Comparison of ENCODE assay signal across 21 cellular contexts in genomic region chr2:241094924-241095420, GRCh38. TPM values are rescaled to one million over a fixed set of nuclear protein-coding genes. Genes with fewer than 3 reads are reported as not detected.
DNase-seq lines count a peak whose midpoint lies in the region; ATAC-seq, FAIRE-seq and TF ChIP-seq lines count a peak whose summit lies in the region.
"Had no signal": no experiment of that assay in that cellular context is flagged by ENCODE, and none has a peak within 500 bp of the region (broad histone marks: within the 10 kb centered on the region; RNA-seq: fewer than 3 reads in every experiment).

No MANE protein-coding gene starts in this region.

- CTCF ChIA-PET in H1 (lab: Charles Lee; ENCODE audit: partially characterized antibody) = interaction anchor here (0.7 to 0.9 kb wide), 2 partner anchors 17 to 137 kb away, joined by 3 read pairs; no protein-coding TSS in a partner anchor
- CTCF ChIA-PET in RWPE1 (lab: Yijun Ruan, JAX) = interaction anchor here (0.7 kb wide), 1 partner anchor 17 kb away, joined by 4 read pairs; no protein-coding TSS in a partner anchor

- H3K27ac ChIP-seq in H1 (ENCODE audit: low read depth, low read length) (no peak overlapping the region; the same call in 1 of the 2 replicates), thyroid gland (peak overlapping the region; percentile 90 to 94 (median 92)), RWPE1 (no peak overlapping the region)
- H3K27ac ChIP-seq: coronary artery, hepatocyte, HL-60 had no signal

- H3K9ac ChIP-seq in Loucy (ENCODE audit: low read depth, low read length, poor library complexity, severe bottlenecking) = no peak overlapping the region
- no peak overlapping the region for H3K9ac ChIP-seq in H1 (replicated peaks in 1 of 4; ENCODE audit: extremely low read depth in 1 of 4, low read depth in 3 of 4, low read length in 3 of 4)

- ATAC-seq in activated naive CD4-positive, alpha-beta T cell treated with anti-CD3 and anti-CD28 coated beads, Interleukin-2, amount 50 U/mL, for 72 hours = no peak
- ATAC-seq in natural killer cell treated with Interleukin-12 subunit alpha and Interleukin-12 subunit beta and Interleukin-15 and Interleukin-18, amount 100 ng/mL, for 72 hours = no peak

- no peak overlapping the region for H2AFZ ChIP-seq in Loucy (ENCODE audit: low read length)
- no peak overlapping the region for H2AFZ ChIP-seq in H1 (ENCODE audit: low read length)
- H2AFZ ChIP-seq: hepatocyte had no signal

- H3K4me3 ChIP-seq in Loucy (ENCODE audit: low read length, poor library complexity, severe bottlenecking) (no peak overlapping the region), H1 (ENCODE audit: extremely low read depth in 1 of 4, insufficient read depth in 2 of 4, low read depth in 3 of 4, low read length in 4 of 4) (no peak overlapping the region), thyroid gland (replicated peaks in 1 of 3) (no peak overlapping the region)
- H3K4me3 ChIP-seq: coronary artery, hepatocyte had no signal

- H2BK15ac ChIP-seq in H1 (ENCODE audit: low read length) = no peak overlapping the region

- no peak overlapping the region for H2BK20ac ChIP-seq in H1 (ENCODE audit: low read length)

- no peak overlapping the region for H3K14ac ChIP-seq in H1 (ENCODE audit: insufficient read length)

- H2BK120ac ChIP-seq in H1 (replicated peaks; ENCODE audit: low read depth, low read length) = no peak overlapping the region

- H3K9me2 ChIP-seq in Loucy (replicated peaks; ENCODE audit: low read depth, low read length) = no peaks in the 10 kb centered on the region

- H3K4me2 ChIP-seq in Loucy (ENCODE audit: low read depth, low read length, poor library complexity, severe bottlenecking) = peak overlapping the region; percentile 62
- 0 out of 4 replicates have a peak overlapping the region, but pooled peaks have one; percentile 2 to 18 for H3K4me2 ChIP-seq in H1 (ENCODE audit: insufficient read depth in 1 of 2, low read depth in 2 of 2, low read length in 2 of 2)
- H3K4me2 ChIP-seq: hepatocyte had no signal

- no peak overlapping the region for H3K4me3 Mint-ChIP-seq in natural killer cell treated with Interleukin-12 subunit alpha and Interleukin-12 subunit beta and Interleukin-15 and Interleukin-18, amount 100 ng/mL, for 72 hours
- H3K4me3 Mint-ChIP-seq: mesothelial cell of epicardium had no signal

- H3K36me3 ChIP-seq in Loucy (ENCODE audit: insufficient read depth, low read length) = peaks cover 20% of the 10 kb centered on the region; the same call in 1 of the 2 replicates
- H3K36me3 ChIP-seq in H1 (ENCODE audit: control insufficient read depth in 2 of 4, insufficient read depth in 4 of 4, low read length in 3 of 4) = peaks cover 15 to 39% (median 32%) of the 10 kb centered on the region in 4 experiments
- peaks cover 11 to 20% of the 10 kb centered on the region in 2 donors for H3K36me3 ChIP-seq in thyroid gland

- 87% methylated on average over 4 of the region's 6 CpGs; no CpG with 5 or more reads in 1 of the 2 experiments for WGBS in H1 (ENCODE audit: extremely low coverage in 1 of 2, insufficient coverage in 1 of 2, insufficient read length in 1 of 2, insufficient replicate concordance in 2 of 2, low coverage in 1 of 2, low lambda C conversion rate in 2 of 2, missing lambda C conversion rate in 1 of 2), 2 experiments
- WGBS in thyroid gland, 2 donors = 80 to 83% methylated on average over 6 of the region's 6 CpGs

- no peak for FAIRE-seq in H1 (lab: Jason Lieb, UNC)

- H3K18ac ChIP-seq in H1 (ENCODE audit: extremely low read depth, low read length) = 0 out of 2 replicates have a peak overlapping the region, but pooled peaks have one; percentile 16

- no peak overlapping the region for H3K4ac ChIP-seq in H1 (replicated peaks; ENCODE audit: insufficient read length, low read depth, low read length)

- peaks cover 2% of the 10 kb centered on the region; the same call in 1 of the 2 replicates for H3K79me1 ChIP-seq in H1 (ENCODE audit: low read depth, low read length)

- H3K9me3 ChIP-seq in Loucy (ENCODE audit: insufficient read depth, low read depth, low read length) (no peaks in the 10 kb centered on the region), H1 (ENCODE audit: insufficient read depth in 2 of 2, low read depth in 1 of 2, low read length in 1 of 2) (no peaks in the 10 kb centered on the region), thyroid gland (no peaks in the 10 kb centered on the region)

- no peak overlapping the region for H4K5ac ChIP-seq in H1 (ENCODE audit: insufficient read length, low read depth, low read length)

- intact Hi-C loops in thyroid gland (cut with DNase I) = no loop called here

- TF ChIP-seq CTCF in Loucy (conservative IDR thresholded peaks at IDR 0.05; ENCODE audit: low read length) (no peak), H1 (IDR thresholded peaks at IDR 0.05; ENCODE audit: control extremely low read depth in 1 of 3, insufficient read depth in 1 of 3, low read depth in 1 of 3, low read length in 3 of 3) (no peak), thyroid gland (IDR thresholded peaks at IDR 0.05) (no peak), RWPE1 (conservative IDR thresholded peaks at IDR 0.05; ENCODE audit: low read depth) (no peak)

- H3K79me2 ChIP-seq in Loucy (ENCODE audit: insufficient read depth, low read length) = peaks cover 18% of the 10 kb centered on the region
- H3K79me2 ChIP-seq in H1 (ENCODE audit: control insufficient read depth in 1 of 2, insufficient read depth in 2 of 2, low read length in 2 of 2) = peaks cover 0 to 21% of the 10 kb centered on the region in 2 experiments; a peak in 2 of 4 replicates

- TF ChIP-seq POLR2A in H1 (IDR thresholded peaks at IDR 0.05; ENCODE audit: control extremely low read depth in 1 of 2, low read depth in 2 of 2, low read length in 2 of 2) = no peak
- TF ChIP-seq POLR2A in thyroid gland (IDR thresholded peaks at IDR 0.05) = no peak

- H3K9me3 Mint-ChIP-seq in activated naive CD4-positive, alpha-beta T cell treated with anti-CD3 and anti-CD28 coated beads, Interleukin-2, amount 50 U/mL, for 72 hours = peaks cover 5 to 6% of the 10 kb centered on the region in 2 donors
- no peaks in the 10 kb centered on the region for H3K9me3 Mint-ChIP-seq in natural killer cell treated with Interleukin-12 subunit alpha and Interleukin-12 subunit beta and Interleukin-15 and Interleukin-18, amount 100 ng/mL, for 72 hours
- H3K9me3 Mint-ChIP-seq: mesothelial cell of epicardium had no signal

- H3K23me2 ChIP-seq in H1 (ENCODE audit: low read depth, low read length) = no peaks in the 10 kb centered on the region

- H2BK5ac ChIP-seq in H1 (ENCODE audit: low read depth, low read length) = no peak overlapping the region

- no peak overlapping the region for H3K23ac ChIP-seq in H1 (ENCODE audit: insufficient read length)

- no peak overlapping the region for H2AK5ac ChIP-seq in H1 (ENCODE audit: low read depth, low read length)

- H4K91ac ChIP-seq in H1 (replicated peaks; ENCODE audit: insufficient read length, low read length) = no peak overlapping the region

- no peak overlapping the region for H3K56ac ChIP-seq in H1 (replicated peaks; ENCODE audit: insufficient read length, low read depth, low read length)

- POLR2A ChIA-PET in H1 (lab: Charles Lee; ENCODE audit: partially characterized antibody) = interaction anchor here (0.7 to 1.4 kb wide), 2 partner anchors 16 to 59 kb away, joined by 3 to 5 read pairs; no protein-coding TSS in a partner anchor
- POLR2A ChIA-PET in RWPE1 (lab: Yijun Ruan, JAX; ENCODE audit: low non-redundant PET) = no interaction called here

- H3K27me3 Mint-ChIP-seq in natural killer cell treated with Interleukin-12 subunit alpha and Interleukin-12 subunit beta and Interleukin-15 and Interleukin-18, amount 100 ng/mL, for 72 hours = no peaks in the 10 kb centered on the region

- no peaks in the 10 kb centered on the region for H3F3A ChIP-seq in Loucy (ENCODE audit: low read depth)

- TF ChIP-seq RAD21 in H1 (IDR thresholded peaks at IDR 0.05 in 1 of 2, conservative IDR thresholded peaks at IDR 0.05 in 1 of 2; ENCODE audit: low read depth in 2 of 2, low read length in 2 of 2) = no peak

- H2BK12ac ChIP-seq in H1 (ENCODE audit: low read depth, low read length) = no peak overlapping the region

- no peak for TF ChIP-seq EP300 in H1 (IDR thresholded peaks at IDR 0.05; ENCODE audit: borderline replicate concordance in 1 of 2, low read depth in 2 of 2, low read length in 2 of 2)

- H3K27me3 ChIP-seq in Loucy (ENCODE audit: insufficient read depth, low read length, poor library complexity, severe bottlenecking) (no peaks in the 10 kb centered on the region), H1 (replicated peaks in 1 of 4; ENCODE audit: control insufficient read depth in 3 of 4, extremely low read depth in 1 of 4, insufficient read depth in 3 of 4, low read length in 3 of 4) (no peaks in the 10 kb centered on the region), thyroid gland (no peaks in the 10 kb centered on the region)
- H3K27me3 ChIP-seq: hepatocyte had no signal

- no peak overlapping the region for H4K8ac ChIP-seq in H1 (ENCODE audit: extremely low read depth, insufficient read depth, low read length)

- peaks cover 20 to 33% of the 10 kb centered on the region in 2 donors for H3K4me1 Mint-ChIP-seq in natural killer cell treated with Interleukin-12 subunit alpha and Interleukin-12 subunit beta and Interleukin-15 and Interleukin-18, amount 100 ng/mL, for 72 hours (ENCODE audit: low read depth in 2 of 2)
- H3K4me1 Mint-ChIP-seq: mesothelial cell of epicardium had no signal

- H4K20me1 ChIP-seq in Loucy (ENCODE audit: insufficient read depth, low read length, poor library complexity, severe bottlenecking) = peaks cover 8% of the 10 kb centered on the region
- peaks cover 0 to 8% of the 10 kb centered on the region in 2 experiments for H4K20me1 ChIP-seq in H1 (replicated peaks in 1 of 2; ENCODE audit: control insufficient read depth in 1 of 2, insufficient read depth in 2 of 2, low read length in 2 of 2)

- H3K4me1 ChIP-seq in Loucy (ENCODE audit: insufficient read depth, low read length, poor library complexity, severe bottlenecking) = peaks cover 9% of the 10 kb centered on the region
- H3K4me1 ChIP-seq in H1 (replicated peaks in 1 of 4; ENCODE audit: control insufficient read depth in 3 of 4, insufficient read depth in 4 of 4, low read length in 3 of 4) = peaks cover 0 to 12% (median 6%) of the 10 kb centered on the region in 4 experiments; a peak in 5 of 7 replicates
- H3K4me1 ChIP-seq in thyroid gland = peaks cover 41 to 65% of the 10 kb centered on the region in 2 donors

- DNase-seq in activated naive CD4-positive, alpha-beta T cell treated with anti-CD3 and anti-CD28 coated beads, Interleukin-2, amount 50 U/mL, for 72 hours (ENCODE audit: low spot score in 2 of 2) = no peak
- DNase-seq in activated naive CD4-positive, alpha-beta T cell (lab: John Stamatoyannopoulos, UW) = no peak
- DNase-seq in H1 (ENCODE audit: low read depth in 1 of 2, low spot score in 2 of 2) (no peak), thyroid gland (no peak), RWPE1 (ENCODE audit: low spot score) (no peak), epidermal melanocyte (ENCODE audit: insufficient read length, low spot score) (no peak)
- DNase-seq in natural killer cell treated with Interleukin-12 subunit alpha and Interleukin-12 subunit beta and Interleukin-15 and Interleukin-18, amount 100 ng/mL, for 72 hours (ENCODE audit: low spot score) = no peak
- DNase-seq: activated gamma-delta T cell, Calu3, foreskin fibroblast, islet precursor cell, KG1, NCI-H2029 treated with DMSO at 0.1 percent for 48 hours, NCI-H510A treated with DMSO at 0.1 percent for 48 hours, Right ventricle myocardium superior, trophoblast cell had no signal

- peak overlapping the region; percentile 86 to 93 for H3K27ac Mint-ChIP-seq in activated naive CD4-positive, alpha-beta T cell treated with anti-CD3 and anti-CD28 coated beads, Interleukin-2, amount 50 U/mL, for 72 hours
- peak overlapping the region in 1 of 2 donors; percentile 55 for H3K27ac Mint-ChIP-seq in natural killer cell treated with Interleukin-12 subunit alpha and Interleukin-12 subunit beta and Interleukin-15 and Interleukin-18, amount 100 ng/mL, for 72 hours
- H3K27ac Mint-ChIP-seq: mesothelial cell of epicardium had no signal

- H3K36me3 Mint-ChIP-seq in activated naive CD4-positive, alpha-beta T cell treated with anti-CD3 and anti-CD28 coated beads, Interleukin-2, amount 50 U/mL, for 72 hours = peaks cover 23 to 43% of the 10 kb centered on the region in 2 donors
- H3K36me3 Mint-ChIP-seq in natural killer cell treated with Interleukin-12 subunit alpha and Interleukin-12 subunit beta and Interleukin-15 and Interleukin-18, amount 100 ng/mL, for 72 hours = peaks cover 22% of the 10 kb centered on the region

RNA-seq across cellular contexts. Expression of gene MTERF4, which starts 7.1 kb away (rescaled TPM):
- 10 to 100 TPM; 37.8 to 47.1 TPM for total RNA-seq in activated naive CD4-positive, alpha-beta T cell treated with anti-CD3 and anti-CD28 coated beads, Interleukin-2, amount 50 U/mL, for 72 hours
- 25.8 and 25.9 TPM in 2 replicates for total RNA-seq in H1 (2021; fragmentation: NEBNext Ultra II Directional; extraction: Animal tissue kit (Norgen Biotek cat#: 25700))
- 25.8 and 28.5 TPM in 2 replicates for polyA plus RNA-seq in H1 (2011; rRNA removed)
- polyA plus RNA-seq in H1 (2011; cell fraction: cytosol; rRNA removed) = 52.9 TPM
- polyA plus RNA-seq in H1 (2011; cell fraction: nucleus; rRNA removed) = 50.1 TPM
- 41.8 to 54.8 TPM (median 42.8 TPM) in 4 replicates for polyA plus RNA-seq in H1 (2012, experiment 1 of 2)
- polyA plus RNA-seq in H1 (2012, experiment 2 of 2) = 9.6 TPM
- polyA plus RNA-seq in H1 (2013, experiment 1 of 2) = 17.2 TPM
- polyA plus RNA-seq in H1 (2013, experiment 2 of 2) = 16.0 TPM
- polyA minus RNA-seq in H1 (2011; rRNA and poly(A)+ RNA removed) = 54.4 and 57.0 TPM in 2 replicates
- 27.4 TPM for polyA minus RNA-seq in H1 (2011; cell fraction: cytosol; rRNA and poly(A)+ RNA removed)
- 41.5 TPM for polyA minus RNA-seq in H1 (2011; cell fraction: nucleus; rRNA and poly(A)+ RNA removed)
- total RNA-seq in thyroid gland = 100 to 1,000 TPM in 1 of 4 donors, 10 to 100 TPM in 3; 67.8 to 110 (median 91.0) TPM
- 10 to 100 TPM; 38.1 to 40.5 TPM for total RNA-seq in natural killer cell treated with Interleukin-12 subunit alpha and Interleukin-12 subunit beta and Interleukin-15 and Interleukin-18, amount 100 ng/mL, for 72 hours

RNA-seq across cellular contexts. Expression of gene PASK, which starts 54.3 kb away (rescaled TPM):
- 10 to 100 TPM; 67.6 to 95.3 TPM for total RNA-seq in activated naive CD4-positive, alpha-beta T cell treated with anti-CD3 and anti-CD28 coated beads, Interleukin-2, amount 50 U/mL, for 72 hours
- 57.3 and 66.1 TPM in 2 replicates for total RNA-seq in H1 (2021; fragmentation: NEBNext Ultra II Directional; extraction: Animal tissue kit (Norgen Biotek cat#: 25700))
- polyA plus RNA-seq in H1 (2011; rRNA removed) = 20.5 and 26.5 TPM in 2 replicates
- polyA plus RNA-seq in H1 (2011; cell fraction: cytosol; rRNA removed) = 27.6 TPM
- 79.7 TPM for polyA plus RNA-seq in H1 (2011; cell fraction: nucleus; rRNA removed)
- 33.4 to 42.9 TPM (median 37.3 TPM) in 4 replicates for polyA plus RNA-seq in H1 (2012, experiment 1 of 2)
- 15.1 TPM for polyA plus RNA-seq in H1 (2012, experiment 2 of 2)
- polyA plus RNA-seq in H1 (2013, experiment 1 of 2) = 19.8 TPM
- 18.0 TPM for polyA plus RNA-seq in H1 (2013, experiment 2 of 2)
- polyA minus RNA-seq in H1 (2011; rRNA and poly(A)+ RNA removed) = 45.6 and 47.9 TPM in 2 replicates
- 21.8 TPM for polyA minus RNA-seq in H1 (2011; cell fraction: cytosol; rRNA and poly(A)+ RNA removed)
- polyA minus RNA-seq in H1 (2011; cell fraction: nucleus; rRNA and poly(A)+ RNA removed) = 36.7 TPM
- total RNA-seq in thyroid gland = 10 to 100 TPM in 3 of 4 donors, 1 to 10 TPM in 1; 7.0 to 29.4 (median 20.8) TPM
- total RNA-seq in natural killer cell treated with Interleukin-12 subunit alpha and Interleukin-12 subunit beta and Interleukin-15 and Interleukin-18, amount 100 ng/mL, for 72 hours = 10 to 100 TPM; 69.5 to 78.9 TPM

RNA-seq across cellular contexts. Expression of gene PPP1R7, which starts 55.3 kb away (rescaled TPM):
- total RNA-seq in activated naive CD4-positive, alpha-beta T cell treated with anti-CD3 and anti-CD28 coated beads, Interleukin-2, amount 50 U/mL, for 72 hours = 10 to 100 TPM; 81.6 to 98.9 TPM
- 51.9 and 64.0 TPM in 2 replicates for total RNA-seq in H1 (2021; fragmentation: NEBNext Ultra II Directional; extraction: Animal tissue kit (Norgen Biotek cat#: 25700))
- 18.6 and 22.2 TPM in 2 replicates for polyA plus RNA-seq in H1 (2011; rRNA removed)
- polyA plus RNA-seq in H1 (2011; cell fraction: cytosol; rRNA removed) = 45.3 TPM
- 19.2 TPM for polyA plus RNA-seq in H1 (2011; cell fraction: nucleus; rRNA removed)
- 67.5 to 85.0 TPM (median 71.6 TPM) in 4 replicates for polyA plus RNA-seq in H1 (2012, experiment 1 of 2)
- 49.4 TPM for polyA plus RNA-seq in H1 (2012, experiment 2 of 2)
- polyA plus RNA-seq in H1 (2013, experiment 1 of 2) = 45.2 TPM
- 48.2 TPM for polyA plus RNA-seq in H1 (2013, experiment 2 of 2)
- 14.6 and 15.9 TPM in 2 replicates for polyA minus RNA-seq in H1 (2011; rRNA and poly(A)+ RNA removed)
- 20.7 TPM for polyA minus RNA-seq in H1 (2011; cell fraction: cytosol; rRNA and poly(A)+ RNA removed)
- polyA minus RNA-seq in H1 (2011; cell fraction: nucleus; rRNA and poly(A)+ RNA removed) = 9.3 TPM
- 10 to 100 TPM; 58.7 to 74.0 (median 68.8) TPM for total RNA-seq in thyroid gland
- total RNA-seq in natural killer cell treated with Interleukin-12 subunit alpha and Interleukin-12 subunit beta and Interleukin-15 and Interleukin-18, amount 100 ng/mL, for 72 hours = 100 to 1,000 TPM in 1 of 2 donors, 10 to 100 TPM in 1; 54.8 to 109 TPM

Comparison
In these comparisons a context has a peak if more than half of its experiments do, and no peak if none do; other contexts are left out.
1. H3K27ac ChIP-seq: peak in thyroid gland (3 of 3); none in H1 (single experiment) and RWPE1 (single experiment).